Comparison of ENCODE assay signal across 1 cellular context in genomic region chr1:16122361-16122881, GRCh38.
TF ChIP-seq lines count a peak whose summit lies in the region.

No MANE protein-coding gene starts in this region.

TF ChIP-seq in K562, 482 proteins besides CTCF, POLR2A, EP300 and RAD21:
- TF ChIP-seq, protein P1, sequence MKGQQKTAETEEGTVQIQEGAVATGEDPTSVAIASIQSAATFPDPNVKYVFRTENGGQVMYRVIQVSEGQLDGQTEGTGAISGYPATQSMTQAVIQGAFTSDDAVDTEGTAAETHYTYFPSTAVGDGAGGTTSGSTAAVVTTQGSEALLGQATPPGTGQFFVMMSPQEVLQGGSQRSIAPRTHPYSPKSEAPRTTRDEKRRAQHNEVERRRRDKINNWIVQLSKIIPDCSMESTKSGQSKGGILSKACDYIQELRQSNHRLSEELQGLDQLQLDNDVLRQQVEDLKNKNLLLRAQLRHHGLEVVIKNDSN (CRISPR knock-in tag; IDR thresholded peaks at IDR 0.05), result 0 out of 2 replicates have a peak, but pooled peaks have one; percentile 9
- TF ChIP-seq CREB1 (IDR thresholded peaks at IDR 0.05) (no peak), CREB1 (CRISPR knock-in tag; IDR thresholded peaks at IDR 0.05) (0 out of 2 replicates have a peak, but pooled peaks have one; percentile 7), SRSF9 (IDR thresholded peaks at IDR 0.05; ENCODE audit: borderline replicate concordance, low read depth, low read length) (no peak)
TF ChIP-seq in K562: peak in this region for 2.
